In the genomic region with DNA sequence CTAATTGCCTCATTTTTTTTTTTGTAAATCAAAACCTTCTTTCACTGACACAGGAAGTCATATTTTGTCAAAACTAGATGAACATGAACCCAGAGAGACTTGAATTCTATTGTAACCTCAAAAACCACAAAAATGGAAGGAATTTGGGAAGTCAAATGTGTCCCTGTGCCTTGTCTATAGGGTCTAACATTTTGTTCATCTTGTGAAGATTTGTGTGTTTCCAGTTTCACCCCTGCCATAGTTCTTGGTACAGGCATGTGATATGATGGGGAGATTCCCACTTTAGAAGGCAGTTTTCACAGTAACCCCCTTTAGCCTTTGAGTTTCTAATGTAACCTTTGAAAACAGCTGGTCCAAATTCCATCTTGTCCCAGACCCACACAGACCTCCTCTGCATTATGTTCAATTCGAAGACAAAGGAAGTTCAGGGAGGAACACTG, we compare ENCODE assay signal across 18 cellular contexts.
A peak's percentile ranks its signal among the peaks of the same experiment; 100 is the strongest.
DNase-seq lines count a peak whose midpoint lies in the region; FAIRE-seq and TF ChIP-seq lines count a peak whose summit lies in the region.
"Had no signal": no experiment of that assay in that cellular context is flagged by ENCODE, and none has a peak within 500 bp of the region (broad histone marks: within the 10 kb centered on the region; RNA-seq: fewer than 3 reads in every experiment).

No MANE protein-coding gene starts in this region.

- no peaks in the 10 kb centered on the region for H3K27me3 ChIP-seq in esophagus muscularis mucosa
- H3K27me3 ChIP-seq: cardiac muscle cell, heart right ventricle, tibial artery had no signal

- DNase-seq in HFF-Myc (ENCODE audit: extremely low read depth, low read depth) (peak; percentile 56), amniotic epithelial cell (ENCODE audit: low read depth) (peak; percentile 31), foreskin melanocyte (peak; percentile 95), urothelium cell line (ENCODE audit: low spot score) (peak; percentile 64), germinal center (ENCODE audit: low spot score) (no peak), esophagus muscularis mucosa (ENCODE audit: extremely low spot score) (no peak), NCI-H2081 treated with DMSO at 0.1 percent for 48 hours (lab: John Stamatoyannopoulos, UW) (no peak)
- DNase-seq: Caco-2; effector memory CD8-positive, alpha-beta T cell; heart right ventricle; NCI-H1105; NCI-H2227 treated with DMSO at 0.1 percent for 48 hours; nephron progenitor cell; retina; stimulated activated CD8-positive, alpha-beta memory T cell treated with anti-CD3 and anti-CD28 coated beads, Interleukin-4, amount 100 ng/mL, for 48 hours; SW 1271; tibial artery had no signal

- H3K4me1 ChIP-seq in esophagus muscularis mucosa, result no peaks in the 10 kb centered on the region
- H3K4me1 ChIP-seq: tibial artery had no signal

- WGBS in esophagus muscularis mucosa, result 48% methylated on average over 1 of the region's 1 CpG

- no peak for TF ChIP-seq POLR2A in esophagus muscularis mucosa (IDR thresholded peaks at IDR 0.05; ENCODE audit: low read depth)

- H3K27ac ChIP-seq in esophagus muscularis mucosa (replicated peaks in 1 of 4), result no peak overlapping the region
- H3K27ac ChIP-seq: cardiac muscle cell, tibial artery had no signal

- H3K4me3 ChIP-seq in HFF-Myc (replicated peaks; ENCODE audit: low read depth, low read length) (no peak overlapping the region), esophagus muscularis mucosa (no peak overlapping the region)
- H3K4me3 ChIP-seq: cardiac muscle cell, heart right ventricle, tibial artery had no signal

- TF ChIP-seq EP300 in esophagus muscularis mucosa (IDR thresholded peaks at IDR 0.05), result no peak

- no peak for FAIRE-seq in urothelium cell line (lab: Jason Lieb, UNC)

- intact Hi-C loops in esophagus muscularis mucosa (cut with DNase I), result no loop called here

- TF ChIP-seq CTCF in HFF-Myc (IDR thresholded peaks at IDR 0.05; ENCODE audit: low read depth, low read length, missing control alignments) (no peak), esophagus muscularis mucosa (IDR thresholded peaks at IDR 0.05) (no peak)

- no peaks in the 10 kb centered on the region for H3K9me3 ChIP-seq in esophagus muscularis mucosa
- H3K9me3 ChIP-seq: Caco-2, tibial artery had no signal

- peaks cover 0 to 8% (median 2%) of the 10 kb centered on the region in 4 donors for H3K36me3 ChIP-seq in esophagus muscularis mucosa
- H3K36me3 ChIP-seq: cardiac muscle cell had no signal

Comparison
In these comparisons a context has a peak if more than half of its experiments do, and no peak if none do; other contexts are left out.
1. DNase-seq: peak in HFF-Myc (single experiment), amniotic epithelial cell (single experiment), foreskin melanocyte (single experiment) and urothelium cell line (single experiment); none in germinal center (single experiment), esophagus muscularis mucosa (single experiment) and NCI-H2081 treated with DMSO at 0.1 percent for 48 hours (single experiment).